ENCODE assay signal across 8 cellular contexts in the genomic region with DNA sequence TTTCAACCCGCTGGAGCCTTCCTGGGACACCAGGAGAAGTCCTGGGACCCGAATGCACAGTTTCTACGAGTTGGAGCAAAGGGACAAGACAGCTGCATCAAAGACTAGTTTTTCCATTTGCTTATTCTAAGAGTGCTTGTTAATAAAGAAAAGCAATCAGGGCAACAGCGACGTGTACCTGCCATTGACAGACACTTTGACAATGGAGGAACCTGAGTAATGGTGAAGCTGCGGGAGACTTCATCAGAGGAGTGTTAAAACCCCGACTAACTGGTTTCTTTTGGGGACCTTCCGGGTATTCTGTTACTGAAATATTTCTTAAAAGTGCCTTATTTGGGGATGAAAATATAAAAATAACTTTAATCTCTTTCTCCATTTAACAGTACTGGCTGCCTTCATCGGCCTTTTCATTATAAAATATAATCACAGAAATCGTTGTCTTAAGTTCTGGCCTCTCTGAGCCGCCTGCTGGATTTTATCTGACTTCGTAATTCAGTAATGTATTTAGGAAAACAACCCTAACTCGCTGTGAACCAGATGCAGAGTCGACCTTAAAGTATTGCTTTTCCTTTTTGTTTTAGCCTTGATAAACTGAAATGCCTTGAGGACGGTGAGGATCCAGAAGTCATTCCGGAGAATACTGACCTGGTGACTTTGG. TPM values are rescaled to one million over a fixed set of nuclear protein-coding genes. Genes with fewer than 3 reads are reported as not detected.
A peak's percentile ranks its signal among the peaks of the same experiment; 100 is the strongest.
DNase-seq lines count a peak whose midpoint lies in the region; ATAC-seq and TF ChIP-seq lines count a peak whose summit lies in the region.

No MANE protein-coding gene starts in this region.

- TF ChIP-seq EP300 in SK-N-SH (IDR thresholded peaks at IDR 0.05; ENCODE audit: borderline replicate concordance in 1 of 2, low read depth in 1 of 2, low read length in 1 of 2) = no peak

- peak overlapping the region; percentile 87 for H3K27ac Mint-ChIP-seq in GM23338
- peak overlapping the region; percentile 78 for H3K27ac Mint-ChIP-seq in neural progenitor cell

- H3K36me3 ChIP-seq in GM23338 (ENCODE audit: insufficient read depth) (no peaks in the 10 kb centered on the region; the same call in 1 of the 2 replicates), SK-N-SH (replicated peaks in 1 of 2; ENCODE audit: control insufficient read depth in 1 of 2, insufficient read depth in 2 of 2, low read length in 1 of 2) (peaks cover 20 to 32% of the 10 kb centered on the region in 2 experiments), neural progenitor cell (peaks cover 5% of the 10 kb centered on the region)

- H3K9me2 ChIP-seq in GM23338 (ENCODE audit: insufficient read depth) (peaks cover 4% of the 10 kb centered on the region; the same call in 1 of the 2 replicates), SK-N-SH (no peaks in the 10 kb centered on the region)

- H4K20me1 ChIP-seq in GM23338 (replicated peaks; ENCODE audit: insufficient read depth) (peaks cover 9% of the 10 kb centered on the region; the same call in 1 of the 2 replicates), SK-N-SH (ENCODE audit: insufficient read depth) (no peaks in the 10 kb centered on the region; the same call in 1 of the 2 replicates), neural progenitor cell (ENCODE audit: low read depth) (peaks cover 15% of the 10 kb centered on the region)

- H2AFZ ChIP-seq in GM23338 (0 out of 2 replicates have a peak overlapping the region, but pooled peaks have one; percentile 84), SK-N-SH (ENCODE audit: low read depth) (peak overlapping the region; percentile 80; the same call in 1 of the 2 replicates), neural progenitor cell (replicated peaks) (peak overlapping the region; percentile 16)

- H3K9me3 ChIP-seq in SK-N-SH = no peaks in the 10 kb centered on the region
- no peaks in the 10 kb centered on the region for H3K9me3 ChIP-seq in neural progenitor cell (ENCODE audit: low read depth)

- H3K27me3 ChIP-seq in GM23338 (ENCODE audit: insufficient read depth) (no peaks in the 10 kb centered on the region), SK-N-SH (ENCODE audit: insufficient read depth) (no peaks in the 10 kb centered on the region), neural progenitor cell (no peaks in the 10 kb centered on the region)

- peak; percentile 33 for DNase-seq in AG08395 (ENCODE audit: low spot score)
- peak; percentile 32 for DNase-seq in GM23338 (ENCODE audit: low spot score)
- peak; percentile 52 for DNase-seq in SK-N-SH
- DNase-seq in neural progenitor cell (ENCODE audit: low spot score) = peak; percentile 15
- no peak for DNase-seq in GM19240 (ENCODE audit: insufficient read length, low spot score)
- DNase-seq in stimulated activated CD4-positive, alpha-beta T cell treated with anti-CD3 and anti-CD28 coated beads, Interleukin-12 subunit alpha, Interleukin-12 subunit beta, amount 100 ng/mL, for 4 hours = no peak

- POLR2A ChIA-PET in SK-N-SH (lab: Yijun Ruan, JAX) = interaction anchor here (0.7 to 1.9 kb wide), 3 partner anchors 12 to 130 kb away, joined by 3 to 7 read pairs (median 3); a partner anchor contains a TSS

- peaks cover 41% of the 10 kb centered on the region for H3K36me3 Mint-ChIP-seq in GM23338 (ENCODE audit: low read depth)
- H3K36me3 Mint-ChIP-seq in neural progenitor cell = peaks cover 26% of the 10 kb centered on the region

- H3K27me3 Mint-ChIP-seq in GM23338 (ENCODE audit: insufficient read depth, low read depth, poor library complexity) (peaks cover 3% of the 10 kb centered on the region), neural progenitor cell (ENCODE audit: insufficient read depth, low read depth) (peaks cover 10% of the 10 kb centered on the region)

- peak overlapping the region; percentile 86 for H3K4me3 ChIP-seq in GM23338
- H3K4me3 ChIP-seq in SK-N-SH (ENCODE audit: low read depth in 2 of 2, low read length in 1 of 2) = peak overlapping the region; percentile 86 to 93
- H3K4me3 ChIP-seq in neural progenitor cell = peak overlapping the region; percentile 68

- 0 out of 2 replicates have a peak, but pooled peaks cover 3% of the 10 kb centered on the region for H3F3A ChIP-seq in GM23338 (replicated peaks; ENCODE audit: low read depth)
- no peaks in the 10 kb centered on the region for H3F3A ChIP-seq in SK-N-SH (replicated peaks; ENCODE audit: insufficient read depth)
- no peaks in the 10 kb centered on the region for H3F3A ChIP-seq in neural progenitor cell (ENCODE audit: low read depth)

- ATAC-seq in GM23338 (peak; percentile 11), esophagus mucosa (peak; percentile 20), GM19035 (IDR thresholded peaks at IDR 0.05; ENCODE audit: unreplicated experiment) (no peak)

- CTCF ChIA-PET in SK-N-SH (lab: Yijun Ruan, JAX) = interaction anchor here (1.3 to 2.2 kb wide), 4 partner anchors 19 to 218 kb away, joined by 3 to 9 read pairs (median 6); no protein-coding TSS in a partner anchor

- TF ChIP-seq RAD21 in SK-N-SH (IDR thresholded peaks at IDR 0.05; ENCODE audit: low read length) = no peak

- H3K4me3 Mint-ChIP-seq in GM23338 (peak overlapping the region; percentile 94), neural progenitor cell (peak overlapping the region; percentile 99)

- H3K79me2 ChIP-seq in GM23338 (replicated peaks; ENCODE audit: insufficient read depth) = peaks cover 56% of the 10 kb centered on the region
- peaks cover 58% of the 10 kb centered on the region for H3K79me2 ChIP-seq in SK-N-SH (ENCODE audit: insufficient read depth)
- H3K79me2 ChIP-seq in neural progenitor cell (ENCODE audit: low read depth) = peaks cover 56% of the 10 kb centered on the region

- H3K4me2 ChIP-seq in GM23338 (peak overlapping the region; percentile 82), SK-N-SH (peak overlapping the region; percentile 85), neural progenitor cell (peak overlapping the region; percentile 85)

- H3K4me1 ChIP-seq in GM23338 (ENCODE audit: insufficient read depth) (peaks cover 16% of the 10 kb centered on the region), SK-N-SH (ENCODE audit: control insufficient read depth in 1 of 2, insufficient read depth in 2 of 2, low read depth in 1 of 2, low read length in 1 of 2) (peaks cover 0 to 9% of the 10 kb centered on the region in 2 experiments; a peak in 2 of 4 replicates), neural progenitor cell (peaks cover 6% of the 10 kb centered on the region)

- H3K9me3 Mint-ChIP-seq in GM23338 (no peaks in the 10 kb centered on the region), neural progenitor cell (no peaks in the 10 kb centered on the region)

- 0 out of 4 replicates have a peak, but pooled peaks of 1 of the 2 experiments have one; percentile 8 for TF ChIP-seq CTCF in GM23338 (conservative IDR thresholded peaks at IDR 0.05; ENCODE audit: low read depth in 2 of 2)
- peak; percentile 48 for TF ChIP-seq CTCF in SK-N-SH (IDR thresholded peaks at IDR 0.05)
- TF ChIP-seq CTCF in neural progenitor cell (IDR thresholded peaks at IDR 0.05) = no peak

- H3K27ac ChIP-seq in GM23338 (ENCODE audit: low read depth) (no peak overlapping the region), SK-N-SH (ENCODE audit: low read depth in 2 of 2, low read length in 1 of 2) (peak overlapping the region; percentile 32 to 89), neural progenitor cell (no peak overlapping the region)

- WGBS in SK-N-SH (ENCODE audit: low lambda C conversion rate) = 2% methylated on average over 15 of the region's 16 CpGs

- H3K4me1 Mint-ChIP-seq in GM23338 (peaks cover 10% of the 10 kb centered on the region; the same call in 2 of the 3 replicates), neural progenitor cell (peaks cover 28% of the 10 kb centered on the region)

- H3K9ac ChIP-seq in SK-N-SH = peak overlapping the region; percentile 92
- peak overlapping the region; percentile 71 for H3K9ac ChIP-seq in neural progenitor cell

TF ChIP-seq in GM23338, 12 proteins besides CTCF, POLR2A, EP300 and RAD21:
- TF ChIP-seq STAT1 (IDR thresholded peaks at IDR 0.05; ENCODE audit: unreplicated experiment) = no peak
- no peak for TF ChIP-seq POLR2AphosphoS5 (IDR thresholded peaks at IDR 0.05; ENCODE audit: low read depth)
- no peak for TF ChIP-seq NANOG (IDR thresholded peaks at IDR 0.05; ENCODE audit: borderline replicate concordance)

TF ChIP-seq in SK-N-SH, 30 proteins besides CTCF, POLR2A, EP300 and RAD21:
- TF ChIP-seq SMC3 (IDR thresholded peaks at IDR 0.05; ENCODE audit: low read depth, low read length) (peak; percentile 28), MXI1 (IDR thresholded peaks at IDR 0.05; ENCODE audit: low read depth, low read length) (no peak)

RNA-seq across cellular contexts. Expression of a gene that starts 0.8 kb away (rescaled TPM):
- 35.2 and 36.2 TPM in 2 replicates for total RNA-seq in GM23338 (2014; rRNA removed; shearing (Covaris generic))
- 15.6 and 20.9 TPM in 2 replicates for polyA plus RNA-seq in GM23338 (2016; fragmentation: Nextera tagmentation; extraction: Ambion mirVana)
- polyA plus RNA-seq in SK-N-SH (2012; rRNA removed) = 20.1 and 20.6 TPM in 2 replicates
- polyA plus RNA-seq in SK-N-SH (2012; cell fraction: cytosol; rRNA removed) = 17.8 and 20.6 TPM in 2 replicates
- 38.7 and 58.2 TPM in 2 replicates for polyA plus RNA-seq in SK-N-SH (2012; cell fraction: nucleus; rRNA removed)
- total RNA-seq in esophagus mucosa = 18.4 TPM
- total RNA-seq in neural progenitor cell (ENCODE audit: low replicate concordance) = 59.5 and 68.7 TPM in 2 replicates

Comparison
In these comparisons a context has a peak if more than half of its experiments do, and no peak if none do; other contexts are left out.
1. DNase-seq: peak in AG08395 (single experiment), GM23338 (single experiment), SK-N-SH (single experiment) and neural progenitor cell (single experiment); none in GM19240 (single experiment) and stimulated activated CD4-positive, alpha-beta T cell treated with anti-CD3 and anti-CD28 coated beads, Interleukin-12 subunit alpha, Interleukin-12 subunit beta, amount 100 ng/mL, for 4 hours (single experiment).
2. H2AFZ ChIP-seq: peak in every context shown above with its lines; median percentile 84 in GM23338; 80 in SK-N-SH; 16 in neural progenitor cell.
3. H3K27ac ChIP-seq: peak in SK-N-SH (2 of 2); none in GM23338 (single experiment) and neural progenitor cell (single experiment).
4. Peak in every context shown above with its lines, with median percentiles within 50 percentile points of each other: H3K4me2 ChIP-seq and H3K4me3 ChIP-seq.